ENCODE assay signal across 13 cellular contexts in genomic region chr2:235921508-235922260, GRCh38.
A peak's percentile ranks its signal among the peaks of the same experiment; 100 is the strongest.
DNase-seq lines count a peak whose midpoint lies in the region; ATAC-seq and TF ChIP-seq lines count a peak whose summit lies in the region.
"Had no signal": no experiment of that assay in that cellular context is flagged by ENCODE, and none has a peak within 500 bp of the region (broad histone marks: within the 10 kb centered on the region; RNA-seq: fewer than 3 reads in every experiment).

No MANE protein-coding gene starts in this region.

- H3K27me3 Mint-ChIP-seq in osteocyte (ENCODE audit: unreplicated experiment): no peaks in the 10 kb centered on the region

- no peak for ATAC-seq in HG02642 (IDR thresholded peaks at IDR 0.05; ENCODE audit: poor library complexity, unreplicated experiment)

- H3K27ac Mint-ChIP-seq in osteocyte (ENCODE audit: unreplicated experiment): no peak overlapping the region

- H3K4me1 Mint-ChIP-seq in osteocyte (ENCODE audit: unreplicated experiment): no peaks in the 10 kb centered on the region

- H3K9me3 Mint-ChIP-seq in osteocyte (ENCODE audit: unreplicated experiment): no peaks in the 10 kb centered on the region

- peak; percentile 14 for DNase-seq in NCI-H2171 treated with DMSO at 0.1 percent for 48 hours (lab: John Stamatoyannopoulos, UW)
- no peak for DNase-seq in NCI-H2171 (lab: John Stamatoyannopoulos, UW)
- DNase-seq in inferior parietal cortex (ENCODE audit: extremely low spot score): peak; percentile 59
- DNase-seq in occipital lobe (lab: John Stamatoyannopoulos, UW): peak; percentile 34
- DNase-seq in NAMALWA (ENCODE audit: low spot score): no peak
- no peak for DNase-seq in osteocyte (ENCODE audit: extremely low spot score, unreplicated experiment)
- DNase-seq: 8988T, AML-193, DMS53, GF-D8, GM23248, H7 had no signal

- TF ChIP-seq CTCF in osteocyte (IDR thresholded peaks at IDR 0.05): no peak

- no peak overlapping the region for H3K4me3 Mint-ChIP-seq in osteocyte (ENCODE audit: unreplicated experiment)

- H3K36me3 Mint-ChIP-seq in osteocyte (ENCODE audit: unreplicated experiment): peaks cover 7% of the 10 kb centered on the region

Comparison
In these comparisons a context has a peak if more than half of its experiments do, and no peak if none do; other contexts are left out.
1. DNase-seq: peak in NCI-H2171 treated with DMSO at 0.1 percent for 48 hours (single experiment), inferior parietal cortex (single experiment) and occipital lobe (single experiment); none in NCI-H2171 (single experiment), NAMALWA (single experiment) and osteocyte (single experiment).